29 cellular contexts compared by ENCODE assay signal in genomic region chr15:54017911-54018310, GRCh38. TPM values are rescaled to one million over a fixed set of nuclear protein-coding genes. Genes with fewer than 3 reads are reported as not detected.
"Had no signal": no experiment of that assay in that cellular context is flagged by ENCODE, and none has a peak within 500 bp of the region (broad histone marks: within the 10 kb centered on the region; RNA-seq: fewer than 3 reads in every experiment).

No MANE protein-coding gene starts in this region.

- H3K9me3 ChIP-seq: gastrocnemius medialis, mucosa of descending colon, pancreas, prostate gland, right lobe of liver, testis, upper lobe of right lung, vagina had no signal

- H3K4me1 Mint-ChIP-seq: naive thymus-derived CD8-positive, alpha-beta T cell; neural progenitor cell; stimulated activated memory B cell treated with anti-CD40 and anti-IgM and Interleukin-4, amounts not matched to agents 10 μg/mL and 1 μg/mL and 100 μg/mL, for 72 hours had no signal

- H3K9ac ChIP-seq: neural progenitor cell had no signal

- H3K4me2 ChIP-seq: neural progenitor cell had no signal

- H3K36me3 Mint-ChIP-seq: naive thymus-derived CD8-positive, alpha-beta T cell; neural progenitor cell; stimulated activated memory B cell treated with anti-CD40 and anti-IgM and Interleukin-4, amounts not matched to agents 10 μg/mL and 1 μg/mL and 100 μg/mL, for 72 hours had no signal

- DNase-seq: cortex of kidney; effector CD8-positive, alpha-beta T cell; gastrocnemius medialis; heart right ventricle; hypothalamus; islet precursor cell; mammary epithelial cell; mucosa of descending colon; naive thymus-derived CD8-positive, alpha-beta T cell; nucleus accumbens; pancreas; retina; right lobe of liver; spleen; stimulated activated CD4-positive, alpha-beta T cell treated with anti-CD3 and anti-CD28 coated beads, Interleukin-15, amount 100 ng/mL, for 24 hours; stimulated activated CD4-positive, alpha-beta T cell treated with anti-CD3 and anti-CD28 coated beads, Interleukin-1b, Interleukin-23, amount 100 ng/mL, for 48 hours; stimulated activated CD4-positive, alpha-beta T cell treated with anti-CD3 and anti-CD28 coated beads, Interleukin-4, amount 100 ng/mL, for 24 hours; testis; upper lobe of right lung had no signal

- H3K36me3 ChIP-seq: gastrocnemius medialis, heart right ventricle, neural progenitor cell, pancreas, prostate gland, right lobe of liver, spleen, tibial nerve, upper lobe of right lung, vagina had no signal

- H3K4me3 ChIP-seq: dorsolateral prefrontal cortex, gastrocnemius medialis, heart right ventricle, mucosa of descending colon, neural progenitor cell, pancreas, prostate gland, right lobe of liver, spleen, testis, tibial nerve, upper lobe of right lung, vagina had no signal

- H3K4me1 ChIP-seq: gastrocnemius medialis, heart right ventricle, neural progenitor cell, pancreas, prostate gland, right lobe of liver, spleen, testis, tibial nerve, upper lobe of right lung, vagina had no signal

- H3K27ac ChIP-seq: gastrocnemius medialis, heart right ventricle, neural progenitor cell, pancreas, prostate gland, right lobe of liver, spleen, testis, tibial nerve, upper lobe of right lung, vagina had no signal

- H3K4me3 Mint-ChIP-seq: naive thymus-derived CD8-positive, alpha-beta T cell; neural progenitor cell; stimulated activated memory B cell treated with anti-CD40 and anti-IgM and Interleukin-4, amounts not matched to agents 10 μg/mL and 1 μg/mL and 100 μg/mL, for 72 hours; stimulated activated naive CD8-positive, alpha-beta T cell treated with anti-CD3 and anti-CD28 coated beads, Interleukin-15, Interleukin-2, amounts not matched to agents 100 ng/mL and 50 ng/mL, for 24 hours had no signal

- H2AFZ ChIP-seq: neural progenitor cell had no signal

- H3K9me3 Mint-ChIP-seq: neural progenitor cell had no signal

- H3K27me3 Mint-ChIP-seq: stimulated activated memory B cell treated with anti-CD40 and anti-IgM and Interleukin-4, amounts not matched to agents 10 μg/mL and 1 μg/mL and 100 μg/mL, for 72 hours; stimulated activated naive CD8-positive, alpha-beta T cell treated with anti-CD3 and anti-CD28 coated beads, Interleukin-15, Interleukin-2, amounts not matched to agents 100 ng/mL and 50 ng/mL, for 24 hours had no signal

- H3K27me3 ChIP-seq: dorsolateral prefrontal cortex, gastrocnemius medialis, heart right ventricle, neural progenitor cell, pancreas, right lobe of liver, spleen, testis, tibial nerve, upper lobe of right lung, vagina had no signal

- ATAC-seq: gastrocnemius medialis; heart right ventricle; left lobe of liver; mucosa of descending colon; naive thymus-derived CD8-positive, alpha-beta T cell; pancreas; right lobe of liver; stimulated activated memory B cell treated with anti-CD40 and anti-IgM and Interleukin-4, amounts not matched to agents 10 μg/mL and 1 μg/mL and 100 μg/mL, for 72 hours; upper lobe of right lung had no signal

- H3K27ac Mint-ChIP-seq: naive thymus-derived CD8-positive, alpha-beta T cell; neural progenitor cell; stimulated activated memory B cell treated with anti-CD40 and anti-IgM and Interleukin-4, amounts not matched to agents 10 μg/mL and 1 μg/mL and 100 μg/mL, for 72 hours; stimulated activated naive CD8-positive, alpha-beta T cell treated with anti-CD3 and anti-CD28 coated beads, Interleukin-15, Interleukin-2, amounts not matched to agents 100 ng/mL and 50 ng/mL, for 24 hours had no signal

RNA-seq across cellular contexts. Expression of gene UNC13C, which starts 39.7 kb away (rescaled TPM):
- total RNA-seq: fibroblast of lung; left lobe of liver; mesenteric fat pad; naive thymus-derived CD8-positive, alpha-beta T cell; right lobe of liver; spleen; vagina had no signal
- polyA plus RNA-seq: fibroblast of lung; heart right ventricle; naive thymus-derived CD8-positive, alpha-beta T cell had no signal
